In genomic region chr9:6006968-6007769, GRCh38 we compare ENCODE assay signal across 1 cellular context.
TF ChIP-seq lines count a peak whose summit lies in the region.

No MANE protein-coding gene starts in this region.

TF ChIP-seq in HepG2, 621 proteins besides CTCF, POLR2A, EP300 and RAD21 (continued from another document):
- TF ChIP-seq ZNF276 (CRISPR knock-in tag; IDR thresholded peaks at IDR 0.05; ENCODE audit: low read depth) = 0 out of 2 replicates have a peak, but pooled peaks have one; percentile 37
- TF ChIP-seq ZGPAT (CRISPR knock-in tag; IDR thresholded peaks at IDR 0.05) = peak; percentile 64
- TF ChIP-seq GMEB1 (CRISPR knock-in tag; IDR thresholded peaks at IDR 0.05; ENCODE audit: borderline replicate concordance) = peak; percentile 22; the same call in 1 of the 2 replicates
- peak; percentile 7; the same call in 1 of the 2 replicates for TF ChIP-seq PHF20 (CRISPR knock-in tag; IDR thresholded peaks at IDR 0.05)
- TF ChIP-seq ZNF605 (CRISPR knock-in tag; IDR thresholded peaks at IDR 0.05) = 0 out of 2 replicates have a peak, but pooled peaks have one; percentile 55
- TF ChIP-seq BHLHE40 (IDR thresholded peaks at IDR 0.05; ENCODE audit: low read length) = peak; percentile 77
- TF ChIP-seq MYC (CRISPR knock-in tag; IDR thresholded peaks at IDR 0.05; ENCODE audit: borderline replicate concordance) = peak; percentile 59; the same call in 1 of the 2 replicates
- no peak for TF ChIP-seq TEF (CRISPR knock-in tag; IDR thresholded peaks at IDR 0.05)
- 0 out of 2 replicates have a peak, but pooled peaks have one; percentile 74 for TF ChIP-seq ZNF556 (CRISPR knock-in tag; IDR thresholded peaks at IDR 0.05; ENCODE audit: borderline replicate concordance)
- no peak for TF ChIP-seq NFYC (CRISPR knock-in tag; IDR thresholded peaks at IDR 0.05)
- peak; percentile 66 for TF ChIP-seq KMT2A (CRISPR knock-in tag; IDR thresholded peaks at IDR 0.05)
- TF ChIP-seq POGK (CRISPR knock-in tag; conservative IDR thresholded peaks at IDR 0.05) = peak; percentile 63; the same call in 1 of the 2 replicates
- 0 out of 2 replicates have a peak, but pooled peaks have one; percentile 51 for TF ChIP-seq ZNF138 (CRISPR knock-in tag; IDR thresholded peaks at IDR 0.05; ENCODE audit: low read depth)
- TF ChIP-seq, protein P1, sequence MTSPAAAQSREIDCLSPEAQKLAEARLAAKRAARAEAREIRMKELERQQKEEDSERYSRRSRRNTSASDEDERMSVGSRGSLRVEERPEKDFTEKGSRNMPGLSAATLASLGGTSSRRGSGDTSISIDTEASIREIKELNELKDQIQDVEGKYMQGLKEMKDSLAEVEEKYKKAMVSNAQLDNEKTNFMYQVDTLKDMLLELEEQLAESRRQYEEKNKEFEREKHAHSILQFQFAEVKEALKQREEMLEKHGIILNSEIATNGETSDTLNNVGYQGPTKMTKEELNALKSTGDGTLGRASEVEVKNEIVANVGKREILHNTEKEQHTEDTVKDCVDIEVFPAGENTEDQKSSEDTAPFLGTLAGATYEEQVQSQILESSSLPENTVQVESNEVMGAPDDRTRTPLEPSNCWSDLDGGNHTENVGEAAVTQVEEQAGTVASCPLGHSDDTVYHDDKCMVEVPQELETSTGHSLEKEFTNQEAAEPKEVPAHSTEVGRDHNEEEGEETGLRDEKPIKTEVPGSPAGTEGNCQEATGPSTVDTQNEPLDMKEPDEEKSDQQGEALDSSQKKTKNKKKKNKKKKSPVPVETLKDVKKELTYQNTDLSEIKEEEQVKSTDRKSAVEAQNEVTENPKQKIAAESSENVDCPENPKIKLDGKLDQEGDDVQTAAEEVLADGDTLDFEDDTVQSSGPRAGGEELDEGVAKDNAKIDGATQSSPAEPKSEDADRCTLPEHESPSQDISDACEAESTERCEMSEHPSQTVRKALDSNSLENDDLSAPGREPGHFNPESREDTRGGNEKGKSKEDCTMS (CRISPR knock-in tag; conservative IDR thresholded peaks at IDR 0.05) = no peak
- TF ChIP-seq MEIS1 (CRISPR knock-in tag; IDR thresholded peaks at IDR 0.05; ENCODE audit: borderline replicate concordance) = peak; percentile 84; the same call in 1 of the 2 replicates
- peak; percentile 10; the same call in 1 of the 2 replicates for TF ChIP-seq ZFY (CRISPR knock-in tag; IDR thresholded peaks at IDR 0.05)
- TF ChIP-seq CAMTA2 (CRISPR knock-in tag; IDR thresholded peaks at IDR 0.05; ENCODE audit: borderline replicate concordance) = no peak
